ENCODE assay signal across 19 cellular contexts in the genomic region with DNA sequence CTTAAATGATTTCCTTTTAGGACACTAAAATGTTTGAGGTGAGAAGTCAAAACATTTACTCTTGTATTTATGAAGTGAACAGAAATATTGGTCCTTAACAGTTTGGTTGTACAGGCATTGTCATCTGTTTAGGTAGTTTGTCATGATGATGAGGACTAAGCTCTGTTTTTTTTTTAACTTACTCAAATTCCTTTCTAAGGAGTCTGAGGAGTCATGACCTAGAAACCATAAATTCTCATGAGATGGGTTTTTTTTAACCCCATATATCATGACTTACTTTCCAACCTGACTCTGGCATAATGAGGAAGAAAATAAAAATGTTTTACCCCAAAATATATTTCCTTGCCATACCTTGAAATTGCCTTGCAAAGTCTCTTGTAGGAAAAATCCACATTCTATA.
"Had no signal": no experiment of that assay in that cellular context is flagged by ENCODE, and none has a peak within 500 bp of the region (broad histone marks: within the 10 kb centered on the region; RNA-seq: fewer than 3 reads in every experiment).

No MANE protein-coding gene starts in this region.

- H3K4me1 Mint-ChIP-seq: activated CD4-positive, alpha-beta memory T cell treated with anti-CD3 and anti-CD28 coated beads, Interleukin-2, amount 10 ng/mL, durations not matched to agents 7 days and 5 days; activated naive CD8-positive, alpha-beta T cell treated with anti-CD3 and anti-CD28 coated beads for 36 hours; activated T-helper 17 cell treated with anti-CD3 and anti-CD28 coated beads, Interleukin-2, amount 50 U/mL, for 72 hours; T-helper 17 cell had no signal

- H3K36me3 Mint-ChIP-seq: activated naive CD8-positive, alpha-beta T cell treated with anti-CD3 and anti-CD28 coated beads for 36 hours had no signal

- H3K27ac ChIP-seq: brain microvascular endothelial cell, cardiac muscle cell had no signal

- ATAC-seq: activated T-helper 17 cell treated with anti-CD3 and anti-CD28 coated beads, Interleukin-2, amount 50 U/mL, for 72 hours; T-helper 17 cell had no signal

- H3K27me3 Mint-ChIP-seq: activated CD4-positive, alpha-beta memory T cell treated with anti-CD3 and anti-CD28 coated beads, Interleukin-2, amount 10 ng/mL, durations not matched to agents 7 days and 5 days; activated naive CD8-positive, alpha-beta T cell treated with anti-CD3 and anti-CD28 coated beads for 36 hours; activated T-helper 17 cell treated with anti-CD3 and anti-CD28 coated beads, Interleukin-2, amount 50 U/mL, for 72 hours; T-helper 17 cell had no signal

- H3K4me3 ChIP-seq: cardiac muscle cell had no signal

- H3K4me3 Mint-ChIP-seq: activated CD4-positive, alpha-beta memory T cell treated with anti-CD3 and anti-CD28 coated beads, Interleukin-2, amount 10 ng/mL, durations not matched to agents 7 days and 5 days; activated naive CD4-positive, alpha-beta T cell treated with anti-CD3 and anti-CD28 coated beads for 36 hours; activated naive CD8-positive, alpha-beta T cell treated with anti-CD3 and anti-CD28 coated beads for 36 hours; activated T-helper 17 cell treated with anti-CD3 and anti-CD28 coated beads, Interleukin-2, amount 50 U/mL, for 72 hours; T-helper 17 cell had no signal

- H3K36me3 ChIP-seq: brain microvascular endothelial cell, cardiac muscle cell had no signal

- DNase-seq: activated CD4-positive, alpha-beta memory T cell treated with anti-CD3 and anti-CD28 coated beads, Interleukin-2, amount 10 ng/mL, durations not matched to agents 7 days and 5 days; activated CD4-positive, alpha-beta T cell treated with anti-CD3 and anti-CD28 coated beads, Interleukin-2, amount 50 U/mL, for 1 hour; activated CD4-positive, CD25-positive, alpha-beta regulatory T cell; activated gamma-delta T cell; activated naive CD4-positive, alpha-beta T cell treated with anti-CD3 and anti-CD28 coated beads for 36 hours; activated naive CD8-positive, alpha-beta T cell treated with anti-CD3 and anti-CD28 coated beads for 36 hours; activated T-cell treated with anti-CD3 and anti-CD28 coated beads for 4 hours; activated T-cell treated with anti-CD3 and anti-CD28 coated beads, Interleukin-2, amount 50 U/mL, for 48 hours; brain microvascular endothelial cell; Kasumi-1; NCI-H1048; NCI-H1930; NCI-H2107; NCI-H510A treated with DMSO at 0.1 percent for 48 hours; SHP77 treated with DMSO at 0.1 percent for 48 hours; T-helper 17 cell; T-helper 9 cell had no signal

- H3K27ac Mint-ChIP-seq: activated CD4-positive, alpha-beta memory T cell treated with anti-CD3 and anti-CD28 coated beads, Interleukin-2, amount 10 ng/mL, durations not matched to agents 7 days and 5 days; activated naive CD4-positive, alpha-beta T cell treated with anti-CD3 and anti-CD28 coated beads for 36 hours; activated naive CD8-positive, alpha-beta T cell treated with anti-CD3 and anti-CD28 coated beads for 36 hours; activated T-helper 17 cell treated with anti-CD3 and anti-CD28 coated beads, Interleukin-2, amount 50 U/mL, for 72 hours; T-helper 17 cell had no signal

- H3K27me3 ChIP-seq: brain microvascular endothelial cell, cardiac muscle cell had no signal
